Comparison of ENCODE assay signal across 12 cellular contexts in the genomic region with DNA sequence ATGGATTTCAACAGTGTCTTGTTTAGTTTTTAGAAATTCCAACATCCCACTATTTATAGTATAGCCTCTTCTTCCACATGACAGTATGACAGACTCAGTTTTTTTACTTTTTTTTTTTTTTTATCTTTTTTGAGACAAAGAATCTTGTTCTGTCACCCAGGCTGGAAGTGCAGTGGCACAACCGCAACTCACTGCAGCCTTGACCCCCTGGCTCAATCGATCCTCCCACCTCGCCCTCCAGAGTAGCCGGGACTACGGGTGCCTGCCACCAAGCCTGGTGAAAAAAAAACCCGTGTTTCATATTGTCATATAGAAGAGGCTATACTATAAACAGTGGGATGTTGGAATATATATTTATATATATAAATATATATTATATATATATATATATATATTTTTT. TPM values are rescaled to one million over a fixed set of nuclear protein-coding genes. Genes with fewer than 3 reads are reported as not detected.
DNase-seq lines count a peak whose midpoint lies in the region; ATAC-seq, FAIRE-seq and TF ChIP-seq lines count a peak whose summit lies in the region.
"Had no signal": no experiment of that assay in that cellular context is flagged by ENCODE, and none has a peak within 500 bp of the region (broad histone marks: within the 10 kb centered on the region; RNA-seq: fewer than 3 reads in every experiment).

No MANE protein-coding gene starts in this region.

- intact Hi-C loops in Calu3 (cut with micrococcal nuclease; ENCODE audit: unreplicated experiment): no loop called here
- intact Hi-C loops in IMR-90 (cut with micrococcal nuclease): no loop called here
- intact Hi-C loops in adrenal gland (cut with DNase I): no loop called here

- no peak overlapping the region for H3K9ac ChIP-seq in IMR-90 (ENCODE audit: low read depth, low read length)

- no peak overlapping the region for H3K23ac ChIP-seq in IMR-90 (ENCODE audit: low read depth, low read length)

- FAIRE-seq in HTR-8/SVneo (lab: Jason Lieb, UNC): no peak

- H3K4ac ChIP-seq in IMR-90 (ENCODE audit: low read depth, low read length): peak overlapping the region; percentile 60; the same call in 1 of the 2 replicates

- H3K4me3 ChIP-seq in IMR-90 (ENCODE audit: insufficient read depth, low read depth, low read length): no peak overlapping the region
- no peak overlapping the region for H3K4me3 ChIP-seq in adrenal gland

- H4K91ac ChIP-seq in IMR-90 (ENCODE audit: insufficient read depth, low read depth, low read length): no peak overlapping the region

- in situ Hi-C loops in IMR-90 (cut with MboI; ENCODE audit: low sequenced_read_pairs): no loop called here
- in situ Hi-C loops in GM13977 (cut with MboI; ENCODE audit: low pct_unique_long_range_greater_than_20kb, low sequenced_read_pairs, unreplicated experiment): no loop called here

- H3K4me3 Mint-ChIP-seq in Calu3 (ENCODE audit: low read depth, unreplicated experiment) (peak overlapping the region; percentile 99), neural crest cell (peak overlapping the region; percentile 10)

- peaks cover 36% of the 10 kb centered on the region for H3K36me3 Mint-ChIP-seq in Calu3 (ENCODE audit: insufficient read depth, unreplicated experiment)
- no peaks in the 10 kb centered on the region for H3K36me3 Mint-ChIP-seq in neural crest cell (ENCODE audit: low read depth)

- dilution Hi-C loops in IMR-90 (cut with HindIII; ENCODE audit: low sequenced_read_pairs, unreplicated experiment): no loop called here

- no peak overlapping the region for H2BK15ac ChIP-seq in IMR-90 (ENCODE audit: low read depth, low read length)

- BruUV-seq in Calu3 (replicated peaks; lab: Mats Ljungman, UMichigan): no TSS peak
- BruUV-seq in IMR-90 (replicated peaks; lab: Mats Ljungman, UMichigan): no TSS peak

- no peak overlapping the region for H3K27ac Mint-ChIP-seq in Calu3 (ENCODE audit: unreplicated experiment)
- H3K27ac Mint-ChIP-seq in neural crest cell (ENCODE audit: unreplicated experiment): no peak overlapping the region

- no peak for TF ChIP-seq POLR2A in IMR-90 (IDR thresholded peaks at IDR 0.05; ENCODE audit: low read depth, low read length)
- TF ChIP-seq POLR2A in adrenal gland (IDR thresholded peaks at IDR 0.05): no peak

- H2AK5ac ChIP-seq in IMR-90 (ENCODE audit: low read depth, low read length): no peak overlapping the region

- no peak overlapping the region for H2BK20ac ChIP-seq in IMR-90 (ENCODE audit: low read depth, low read length)

- H3K18ac ChIP-seq in IMR-90 (ENCODE audit: low read depth, low read length): no peak overlapping the region

- DNase-seq in Calu3: no peak
- no peak for DNase-seq in IMR-90
- peak in 4 of 7 donors; percentile 19 to 52 (median 44) for DNase-seq in adrenal gland
- no peak for DNase-seq in neural crest cell (ENCODE audit: low read depth, low spot score)
- no peak for DNase-seq in GM13977 (ENCODE audit: low spot score)
- no peak for DNase-seq in COLO829 (ENCODE audit: low spot score)
- DNase-seq in HTR-8/SVneo (ENCODE audit: insufficient read length, low spot score): no peak
- DNase-seq: activated CD4-positive, alpha-beta T cell treated with anti-CD3 and anti-CD28 coated beads, Interleukin-2, amount 10 ng/mL, durations not matched to agents 7 days and 5 days; activated T-cell treated with anti-CD3 and anti-CD28 coated beads, Interleukin-2, amount 50 U/mL, for 1 hour; stimulated activated CD4-positive, alpha-beta T cell treated with anti-CD3 and anti-CD28 coated beads, Interleukin-4, amount 100 ng/mL, for 4 hours had no signal

- peaks cover 4% of the 10 kb centered on the region; the same call in 1 of the 2 replicates for H3K4me1 ChIP-seq in IMR-90 (ENCODE audit: control insufficient read depth, insufficient read depth, low read length)
- H3K4me1 ChIP-seq in adrenal gland (replicated peaks in 1 of 2): peaks cover 22 to 33% of the 10 kb centered on the region in 2 donors

- no peak overlapping the region for H2BK120ac ChIP-seq in IMR-90 (ENCODE audit: low read depth, low read length)

- peak overlapping the region; percentile 39; the same call in 1 of the 2 replicates for H3K4me2 ChIP-seq in IMR-90 (ENCODE audit: low read depth, low read length)

- H2AK9ac ChIP-seq in IMR-90 (replicated peaks; ENCODE audit: low read depth, low read length, poor library complexity): no peak overlapping the region

- TF ChIP-seq CTCF in Calu3 (IDR thresholded peaks at IDR 0.05; ENCODE audit: unreplicated experiment) (no peak), IMR-90 (conservative IDR thresholded peaks at IDR 0.05; ENCODE audit: low read depth, low read length) (no peak), adrenal gland (IDR thresholded peaks at IDR 0.05) (no peak), neural crest cell (conservative IDR thresholded peaks at IDR 0.05) (no peak), GM13977 (IDR thresholded peaks at IDR 0.05; ENCODE audit: extremely low read depth, insufficient read depth, missing control alignments) (no peak)

- no peaks in the 10 kb centered on the region for H3K9me3 ChIP-seq in IMR-90 (ENCODE audit: control insufficient read depth, insufficient read depth, low read length)
- H3K9me3 ChIP-seq in adrenal gland (replicated peaks in 1 of 3): no peaks in the 10 kb centered on the region
- H3K9me3 ChIP-seq: ovary had no signal

- H3K27me3 Mint-ChIP-seq in Calu3 (ENCODE audit: unreplicated experiment) (no peaks in the 10 kb centered on the region), neural crest cell (ENCODE audit: low read depth) (no peaks in the 10 kb centered on the region)
- H3K27me3 Mint-ChIP-seq: activated CD4-positive, alpha-beta T cell treated with anti-CD3 and anti-CD28 coated beads, Interleukin-2, amount 10 ng/mL, durations not matched to agents 7 days and 5 days had no signal

- H3K27me3 ChIP-seq in IMR-90 (ENCODE audit: control insufficient read depth, insufficient read depth, low read length) (no peaks in the 10 kb centered on the region), adrenal gland (no peaks in the 10 kb centered on the region)
- H3K27me3 ChIP-seq: ovary had no signal

- H2BK5ac ChIP-seq in IMR-90 (ENCODE audit: low read depth, low read length, poor library complexity, severe bottlenecking): no peak overlapping the region

- POLR2A ChIA-PET in IMR-90 (lab: Charles Lee; ENCODE audit: unreplicated experiment): interaction anchor here (0.7 to 1.4 kb wide), 6 partner anchors 10 to 209 kb away, joined by 3 to 10 read pairs (median 4); no protein-coding TSS in a partner anchor

- no peak overlapping the region for H2AFZ ChIP-seq in IMR-90 (replicated peaks; ENCODE audit: low read length, poor library complexity)

- H3K56ac ChIP-seq in IMR-90 (ENCODE audit: extremely low read depth, insufficient read depth, low read length): no peak overlapping the region

- peaks cover 3% of the 10 kb centered on the region; the same call in 1 of the 2 replicates for H3K9me1 ChIP-seq in IMR-90 (ENCODE audit: insufficient read depth, low read length)

- peaks cover under 1% of the 10 kb centered on the region for H3K4me1 Mint-ChIP-seq in Calu3 (ENCODE audit: low read depth, unreplicated experiment)
- peaks cover 29% of the 10 kb centered on the region for H3K4me1 Mint-ChIP-seq in neural crest cell

- H4K5ac ChIP-seq in IMR-90 (ENCODE audit: low read depth, low read length): peak overlapping the region; percentile 44; the same call in 1 of the 2 replicates

- no peak overlapping the region; the same call in 1 of the 2 replicates for H3K27ac ChIP-seq in IMR-90 (ENCODE audit: insufficient read depth, low read length)
- H3K27ac ChIP-seq in adrenal gland: no peak overlapping the region

- CTCF ChIA-PET in Calu3 (lab: Charles Lee): interaction anchor here (1.5 to 1.6 kb wide), 3 partner anchors 20 to 40 kb away, joined by 5 to 13 read pairs (median 7); no protein-coding TSS in a partner anchor
- CTCF ChIA-PET in IMR-90 (lab: Yijun Ruan, JAX): interaction anchor here (0.7 kb wide), 1 partner anchor 40 kb away, joined by 3 read pairs; no protein-coding TSS in a partner anchor

- H3K79me1 ChIP-seq in IMR-90 (ENCODE audit: low read depth in 1 of 2, low read length in 2 of 2): peaks cover 14 to 40% of the 10 kb centered on the region in 2 experiments

- no peak overlapping the region; the same call in 1 of the 2 replicates for H3K14ac ChIP-seq in IMR-90 (replicated peaks; ENCODE audit: low read depth, low read length)

- no peak for ATAC-seq in IMR-90 (ENCODE audit: low read depth)

- no CpG with 5 or more reads among the region's 6 CpGs for WGBS in IMR-90 (ENCODE audit: extremely low coverage in 2 of 2, insufficient read length in 1 of 2), 2 experiments
- 45 to 67% (median 49%) methylated on average over 6 of the region's 6 CpGs for WGBS in adrenal gland, 4 donors

- no peak for TF ChIP-seq RAD21 in IMR-90 (IDR thresholded peaks at IDR 0.05; ENCODE audit: low read length)

- no peaks in the 10 kb centered on the region for H3K9me3 Mint-ChIP-seq in Calu3 (ENCODE audit: low read depth, unreplicated experiment)
- H3K9me3 Mint-ChIP-seq in neural crest cell: no peaks in the 10 kb centered on the region
- H3K9me3 Mint-ChIP-seq: activated CD4-positive, alpha-beta T cell treated with anti-CD3 and anti-CD28 coated beads, Interleukin-2, amount 10 ng/mL, durations not matched to agents 7 days and 5 days; T-helper 2 cell treated with Interferon-gamma antibody and Interleukin-4, amounts not matched to agents 5 μg/mL and 100 μg/mL, for 36 hours had no signal

- H4K8ac ChIP-seq in IMR-90 (ENCODE audit: low read depth in 2 of 2, low read length in 2 of 2): peak overlapping the region in 1 of 2 experiments; percentile 44; a peak in 1 of 4 replicates

- H3K36me3 ChIP-seq in IMR-90 (ENCODE audit: control insufficient read depth, insufficient read depth, low read length): no peaks in the 10 kb centered on the region
- H3K36me3 ChIP-seq in adrenal gland (replicated peaks in 1 of 2): no peaks in the 10 kb centered on the region
- H3K36me3 ChIP-seq: ovary had no signal

- peaks cover 21% of the 10 kb centered on the region; the same call in 1 of the 2 replicates for H4K20me1 ChIP-seq in IMR-90 (ENCODE audit: insufficient read depth, low read length)

TF ChIP-seq in IMR-90, 13 proteins besides CTCF, POLR2A, EP300 and RAD21 (continues in another document):
- TF ChIP-seq, protein P1, sequence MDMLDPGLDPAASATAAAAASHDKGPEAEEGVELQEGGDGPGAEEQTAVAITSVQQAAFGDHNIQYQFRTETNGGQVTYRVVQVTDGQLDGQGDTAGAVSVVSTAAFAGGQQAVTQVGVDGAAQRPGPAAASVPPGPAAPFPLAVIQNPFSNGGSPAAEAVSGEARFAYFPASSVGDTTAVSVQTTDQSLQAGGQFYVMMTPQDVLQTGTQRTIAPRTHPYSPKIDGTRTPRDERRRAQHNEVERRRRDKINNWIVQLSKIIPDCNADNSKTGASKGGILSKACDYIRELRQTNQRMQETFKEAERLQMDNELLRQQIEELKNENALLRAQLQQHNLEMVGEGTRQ (IDR thresholded peaks at IDR 0.05; ENCODE audit: low read depth, low read length): no peak
- no peak for TF ChIP-seq BHLHE40 (IDR thresholded peaks at IDR 0.05; ENCODE audit: low read depth, low read length)

RNA-seq across cellular contexts. Expression of a gene that starts 1.2 kb away (rescaled TPM):
- total RNA-seq in Calu3 (2022) (51.1 and 51.5 TPM in 2 replicates), IMR-90 (2012; rRNA removed) (39.4 and 46.9 TPM in 2 replicates), adrenal gland (10 to 100 TPM; 17.0 to 72.0 (median 39.4) TPM), neural crest cell (61.2 and 62.7 TPM in 2 replicates)
- polyA plus RNA-seq in IMR-90 (2012; rRNA removed) (21.1 and 27.1 TPM in 2 replicates), adrenal gland (10 to 100 TPM in 1 of 3 donors, 1 to 10 TPM in 2; 3.9 to 31.3 (median 8.0) TPM)
- polyA plus RNA-seq in IMR-90 (2012; cell fraction: cytosol; rRNA removed): 4.8 and 5.7 TPM in 2 replicates
- polyA plus RNA-seq in IMR-90 (2012; cell fraction: nucleus; rRNA removed; ENCODE audit: low replicate concordance): 2.5 and 7.6 TPM in 2 replicates

Comparison
In these comparisons a context has a peak if more than half of its experiments do, and no peak if none do; other contexts are left out.
1. DNase-seq: peak in adrenal gland (4 of 7); none in Calu3 (single experiment), IMR-90 (single experiment), neural crest cell (single experiment), GM13977 (single experiment), COLO829 (single experiment) and HTR-8/SVneo (single experiment).